In genomic region chr6:41531591-41532582, GRCh38 we compare ENCODE assay signal across 8 cellular contexts. TPM values are rescaled to one million over a fixed set of nuclear protein-coding genes. Genes with fewer than 3 reads are reported as not detected.
DNase-seq lines count a peak whose midpoint lies in the region; ATAC-seq and TF ChIP-seq lines count a peak whose summit lies in the region.

No MANE protein-coding gene starts in this region.

- H3K36me3 ChIP-seq in adrenal gland (replicated peaks in 1 of 2): no peaks in the 10 kb centered on the region

- no peak for TF ChIP-seq POLR2A in adrenal gland (IDR thresholded peaks at IDR 0.05)

- peaks cover 0 to 3% of the 10 kb centered on the region in 2 donors for H3K4me1 ChIP-seq in adrenal gland (replicated peaks in 1 of 2)

- H3K9me3 ChIP-seq in adrenal gland (replicated peaks in 1 of 3): no peaks in the 10 kb centered on the region

- WGBS in adrenal gland, 4 donors: 46 to 52% (median 49%) methylated on average over 20 to 22 of the region's 22 CpGs

- H3K4me3 ChIP-seq in adrenal gland: no peak overlapping the region

- H3K27me3 ChIP-seq in adrenal gland: peaks cover 2% of the 10 kb centered on the region

- intact Hi-C loops in adrenal gland (cut with DNase I): no loop called here

- no peak overlapping the region for H3K27ac ChIP-seq in adrenal gland

- TF ChIP-seq CTCF in adrenal gland (IDR thresholded peaks at IDR 0.05): no peak

- ATAC-seq in GM21367 (IDR thresholded peaks at IDR 0.05; ENCODE audit: unreplicated experiment) (peak; percentile 83), HG03558 (IDR thresholded peaks at IDR 0.05; ENCODE audit: extremely low read depth, unreplicated experiment) (peak; percentile 75)
- ATAC-seq in activated CD4-positive, CD25-positive, alpha-beta regulatory T cell treated with anti-CD3 and anti-CD28 coated beads, Interleukin-2, amount 50 U/mL, for 24 hours: peak; percentile 93 to 94

- DNase-seq in GDM1 (lab: John Stamatoyannopoulos, UW) (peak; percentile 4), dermis microvascular lymphatic vessel endothelial cell (ENCODE audit: low read depth in 2 of 2) (peak; percentile 12 to 42), HT-29 (ENCODE audit: low spot score) (no peak), adrenal gland (no peak)
- peak; percentile 80 for DNase-seq in stimulated activated CD4-positive, alpha-beta T cell treated with anti-CD3 and anti-CD28 coated beads, Interleukin-15, amount 100 ng/mL, for 24 hours

RNA-seq across cellular contexts. Expression of gene FOXP4, which starts 14.3 kb away (rescaled TPM):
- total RNA-seq in dermis microvascular lymphatic vessel endothelial cell (3.2 and 5.8 TPM in 2 replicates), adrenal gland (10 to 100 TPM in 5 of 8 donors, 1 to 10 TPM in 3; 6.8 to 17.3 (median 13.2) TPM)
- total RNA-seq in HT-29 (2014; rRNA removed; shearing (Covaris generic)): 17.2 and 18.4 TPM in 2 replicates
- polyA plus RNA-seq in adrenal gland: 10 to 100 TPM in 2 of 3 donors, 1 to 10 TPM in 1; 3.7 to 18.2 (median 10.0) TPM

Comparison
In these comparisons a context has a peak if more than half of its experiments do, and no peak if none do; other contexts are left out.
1. DNase-seq: peak in GDM1 (single experiment), dermis microvascular lymphatic vessel endothelial cell (2 of 2) and stimulated activated CD4-positive, alpha-beta T cell treated with anti-CD3 and anti-CD28 coated beads, Interleukin-15, amount 100 ng/mL, for 24 hours (single experiment); none in HT-29 (single experiment) and adrenal gland (0 of 7).
2. Peak in every context shown above with its lines, with median percentiles within 50 percentile points of each other: ATAC-seq.